22 cellular contexts compared by ENCODE assay signal in the genomic region with DNA sequence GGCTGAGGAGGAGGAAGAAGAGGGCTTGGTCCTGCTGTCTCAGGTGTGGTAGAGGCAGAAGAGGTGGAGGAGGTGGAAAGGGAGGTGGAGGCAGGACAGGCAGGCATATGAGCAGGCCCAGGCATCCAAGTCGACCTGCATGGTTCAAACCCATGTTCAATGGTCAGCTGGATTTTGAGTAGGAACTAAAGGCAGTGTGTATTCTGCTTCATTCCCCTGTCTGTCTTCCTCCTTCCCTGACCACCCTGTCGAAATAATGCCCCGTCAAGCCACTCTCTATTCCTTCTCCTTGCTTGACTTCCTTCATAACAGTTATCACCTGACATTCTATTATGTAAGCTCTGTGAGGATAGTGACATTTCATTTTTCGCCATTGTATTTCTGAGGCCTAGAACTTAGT. TPM values are rescaled to one million over a fixed set of nuclear protein-coding genes. Genes with fewer than 3 reads are reported as not detected.
DNase-seq lines count a peak whose midpoint lies in the region; ATAC-seq lines count a peak whose summit lies in the region.
"Had no signal": no experiment of that assay in that cellular context is flagged by ENCODE, and none has a peak within 500 bp of the region (broad histone marks: within the 10 kb centered on the region; RNA-seq: fewer than 3 reads in every experiment).

No MANE protein-coding gene starts in this region.

- H2AFZ ChIP-seq in trophoblast cell (ENCODE audit: insufficient read depth, low read length, poor library complexity) (no peak overlapping the region), mesenchymal stem cell (ENCODE audit: low read depth, low read length) (no peak overlapping the region)

- CTCF ChIA-PET in activated CD4-positive, alpha-beta T cell treated with anti-CD3 and anti-CD28 coated beads for 36 hours (lab: Charles Lee): interaction anchor here (1.3 kb wide), 1 partner anchor 24 kb away, joined by 3 read pairs; no protein-coding TSS in a partner anchor

- H3K79me2 ChIP-seq in trophoblast cell (ENCODE audit: control insufficient read depth, insufficient read depth, low read length, poor library complexity): peaks cover 5% of the 10 kb centered on the region

- no peak overlapping the region for H3K27ac ChIP-seq in trophoblast cell (ENCODE audit: low read depth, low read length)
- no peak overlapping the region for H3K27ac ChIP-seq in mesenchymal stem cell (ENCODE audit: low read length, poor library complexity, severe bottlenecking)
- H3K27ac ChIP-seq: ovary had no signal

- H4K91ac ChIP-seq in trophoblast cell (ENCODE audit: low read depth, low read length) (no peak overlapping the region), mesenchymal stem cell (ENCODE audit: low read length) (no peak overlapping the region)

- no peak for DNase-seq in activated CD4-positive, alpha-beta T cell treated with anti-CD3 and anti-CD28 coated beads for 36 hours
- no peak for DNase-seq in activated CD4-positive, alpha-beta T cell treated with anti-CD3 and anti-CD28 coated beads, Interleukin-2, amount 50 U/mL, for 4 hours
- DNase-seq in CD1c-positive myeloid dendritic cell (ENCODE audit: extremely low spot score) (peak; percentile 63), trophoblast cell (no peak), Right ventricle myocardium superior (no peak), iPS-NIHi7 (ENCODE audit: extremely low spot score) (no peak), mesenchymal stem cell (no peak)
- DNase-seq in effector memory CD8-positive, alpha-beta T cell: no peak
- DNase-seq: 8988T; activated CD4-positive, alpha-beta T cell treated with anti-CD3 and anti-CD28 coated beads, Interleukin-2, amount 10 ng/mL, durations not matched to agents 24 days and 14 days; BE2C; dorsolateral prefrontal cortex; foreskin melanocyte; GF-D8; NCI-H1436 treated with DMSO at 0.1 percent for 48 hours; NCI-H2171; NCI-H69; ovary; right cardiac atrium; stimulated activated naive B cell treated with anti-CD40 and anti-IgM and Interleukin-4, amounts not matched to agents 10 μg/mL and 1 μg/mL and 100 μg/mL, for 72 hours had no signal

- H3K9ac ChIP-seq in trophoblast cell (ENCODE audit: low read length) (no peak overlapping the region), mesenchymal stem cell (ENCODE audit: low read length) (no peak overlapping the region)

- H3K4me1 Mint-ChIP-seq in activated CD4-positive, alpha-beta T cell treated with anti-CD3 and anti-CD28 coated beads for 36 hours: peaks cover 36% of the 10 kb centered on the region
- peaks cover 32 to 49% of the 10 kb centered on the region in 2 donors for H3K4me1 Mint-ChIP-seq in effector memory CD8-positive, alpha-beta T cell (ENCODE audit: low read depth in 2 of 2)

- H3K23ac ChIP-seq in trophoblast cell (ENCODE audit: low read length) (peak overlapping the region; percentile 37), mesenchymal stem cell (ENCODE audit: low read length in 2 of 2) (no peak overlapping the region)

- H3K36me3 Mint-ChIP-seq in activated CD4-positive, alpha-beta T cell treated with anti-CD3 and anti-CD28 coated beads for 36 hours (ENCODE audit: low read depth): peaks cover 39% of the 10 kb centered on the region
- peaks cover 37% of the 10 kb centered on the region for H3K36me3 Mint-ChIP-seq in effector memory CD8-positive, alpha-beta T cell (ENCODE audit: insufficient read depth)

- H2BK12ac ChIP-seq in trophoblast cell (ENCODE audit: low read length): no peak overlapping the region
- H2BK12ac ChIP-seq in mesenchymal stem cell (ENCODE audit: low read length in 2 of 2): no peak overlapping the region

- H3K18ac ChIP-seq in trophoblast cell (ENCODE audit: low read length) (peak overlapping the region; percentile 82), mesenchymal stem cell (ENCODE audit: low read depth in 1 of 2, low read length in 2 of 2) (no peak overlapping the region)

- no peaks in the 10 kb centered on the region for H3K27me3 ChIP-seq in trophoblast cell (ENCODE audit: insufficient read depth, low read length)
- no peaks in the 10 kb centered on the region for H3K27me3 ChIP-seq in mesenchymal stem cell (ENCODE audit: control insufficient read depth in 1 of 2, insufficient read depth in 1 of 2, low read length in 2 of 2)
- H3K27me3 ChIP-seq: BE2C, dorsolateral prefrontal cortex, ovary had no signal

- intact Hi-C loops in activated CD4-positive, alpha-beta T cell treated with anti-CD3 and anti-CD28 coated beads for 36 hours (cut with DNase I, micrococcal nuclease): no loop called here
- intact Hi-C loops in Right ventricle myocardium superior (cut with DNase I): loop anchor here (10.0 kb wide), 1 partner anchor 126 kb away; a partner anchor contains a TSS

- peak overlapping the region; percentile 68 for H3K27ac Mint-ChIP-seq in activated CD4-positive, alpha-beta T cell treated with anti-CD3 and anti-CD28 coated beads for 36 hours
- peak overlapping the region; percentile 57 to 79 for H3K27ac Mint-ChIP-seq in effector memory CD8-positive, alpha-beta T cell
- H3K27ac Mint-ChIP-seq: activated CD4-positive, alpha-beta T cell treated with anti-CD3 and anti-CD28 coated beads, Interleukin-2, amount 10 ng/mL, durations not matched to agents 24 days and 14 days; type B pancreatic cell had no signal

- no peak overlapping the region for H3K4me3 Mint-ChIP-seq in activated CD4-positive, alpha-beta T cell treated with anti-CD3 and anti-CD28 coated beads for 36 hours
- H3K4me3 Mint-ChIP-seq in effector memory CD8-positive, alpha-beta T cell: no peak overlapping the region
- H3K4me3 Mint-ChIP-seq: activated CD4-positive, alpha-beta T cell treated with anti-CD3 and anti-CD28 coated beads, Interleukin-2, amount 10 ng/mL, durations not matched to agents 24 days and 14 days; type B pancreatic cell had no signal

- H3K79me1 ChIP-seq in trophoblast cell (ENCODE audit: low read length) (no peaks in the 10 kb centered on the region), mesenchymal stem cell (replicated peaks; ENCODE audit: low read length, poor library complexity, severe bottlenecking) (peaks cover 23% of the 10 kb centered on the region)

- no CpG with 5 or more reads among the region's 4 CpGs for WGBS in trophoblast cell (ENCODE audit: extremely low coverage, insufficient coverage, insufficient read length)
- WGBS in mesenchymal stem cell: 100% methylated on average over 4 of the region's 4 CpGs

- no peak overlapping the region for H2BK5ac ChIP-seq in trophoblast cell (ENCODE audit: low read depth, low read length, poor library complexity)
- H2BK5ac ChIP-seq in mesenchymal stem cell (ENCODE audit: low read depth, low read length, poor library complexity, severe bottlenecking): no peak overlapping the region

- H3K4me1 ChIP-seq in trophoblast cell (ENCODE audit: control insufficient read depth in 1 of 2, insufficient read depth in 2 of 2, low read length in 2 of 2) (peaks cover 5 to 9% of the 10 kb centered on the region in 2 experiments), mesenchymal stem cell (ENCODE audit: control insufficient read depth, insufficient read depth, low read depth, low read length) (peaks cover 5% of the 10 kb centered on the region)
- H3K4me1 ChIP-seq: BE2C, HAP-1 had no signal

- POLR2A ChIA-PET in activated CD4-positive, alpha-beta T cell treated with anti-CD3 and anti-CD28 coated beads for 36 hours (lab: Charles Lee): interaction anchor here (0.7 kb wide), 1 partner anchor 24 kb away, joined by 3 read pairs; no protein-coding TSS in a partner anchor

- no peak overlapping the region for H3K14ac ChIP-seq in trophoblast cell (ENCODE audit: low read length)
- H3K14ac ChIP-seq in mesenchymal stem cell (ENCODE audit: low read length in 2 of 2): no peak overlapping the region

- no peak for ATAC-seq in activated CD4-positive, alpha-beta T cell treated with anti-CD3 and anti-CD28 coated beads for 36 hours
- no peak for ATAC-seq in effector memory CD8-positive, alpha-beta T cell (replicated peaks)
- ATAC-seq in Right ventricle myocardium superior (ENCODE audit: poor library complexity): no peak
- ATAC-seq: right cardiac atrium; stimulated activated naive B cell treated with anti-CD40 and anti-IgM and Interleukin-4, amounts not matched to agents 10 μg/mL and 1 μg/mL and 100 μg/mL, for 72 hours had no signal

- H2AK5ac ChIP-seq in trophoblast cell (ENCODE audit: low read length): no peak overlapping the region
- H2AK5ac ChIP-seq in mesenchymal stem cell (ENCODE audit: low read length, severe bottlenecking): no peak overlapping the region

- H3K36me3 ChIP-seq in trophoblast cell (ENCODE audit: control insufficient read depth in 1 of 2, insufficient read depth in 2 of 2, low read length in 2 of 2) (peaks cover 4 to 8% of the 10 kb centered on the region in 2 experiments), mesenchymal stem cell (ENCODE audit: control insufficient read depth in 1 of 2, insufficient read depth in 2 of 2, low read depth in 1 of 2, low read length in 2 of 2) (peaks cover 15 to 35% of the 10 kb centered on the region in 2 experiments)
- H3K36me3 ChIP-seq: ovary had no signal

- H2BK15ac ChIP-seq in mesenchymal stem cell (ENCODE audit: low read depth, poor library complexity, severe bottlenecking): no peak overlapping the region

- no peaks in the 10 kb centered on the region for H3K27me3 Mint-ChIP-seq in activated CD4-positive, alpha-beta T cell treated with anti-CD3 and anti-CD28 coated beads for 36 hours
- H3K27me3 Mint-ChIP-seq in effector memory CD8-positive, alpha-beta T cell: no peaks in the 10 kb centered on the region
- H3K27me3 Mint-ChIP-seq: activated CD4-positive, alpha-beta T cell treated with anti-CD3 and anti-CD28 coated beads, Interleukin-2, amount 10 ng/mL, durations not matched to agents 24 days and 14 days; stimulated activated naive B cell treated with anti-CD40 and anti-IgM and Interleukin-4, amounts not matched to agents 10 μg/mL and 1 μg/mL and 100 μg/mL, for 72 hours; type B pancreatic cell had no signal

- H3K4ac ChIP-seq in trophoblast cell (ENCODE audit: low read depth, low read length) (peak overlapping the region; percentile 49), mesenchymal stem cell (ENCODE audit: low read depth in 1 of 2, low read length in 2 of 2) (no peak overlapping the region)

- no peak overlapping the region for H4K12ac ChIP-seq in trophoblast cell (ENCODE audit: low read depth, low read length)

- peak overlapping the region; percentile 13 for H3K4me3 ChIP-seq in trophoblast cell (ENCODE audit: low read depth, low read length)
- no peak overlapping the region for H3K4me3 ChIP-seq in mesenchymal stem cell (ENCODE audit: insufficient read depth in 1 of 2, low read depth in 1 of 2, low read length in 2 of 2)
- H3K4me3 ChIP-seq: dorsolateral prefrontal cortex, HAP-1, ovary had no signal

- no peaks in the 10 kb centered on the region for H3K9me3 Mint-ChIP-seq in activated CD4-positive, alpha-beta T cell treated with anti-CD3 and anti-CD28 coated beads for 36 hours (ENCODE audit: low read depth)
- no peaks in the 10 kb centered on the region for H3K9me3 Mint-ChIP-seq in effector memory CD8-positive, alpha-beta T cell
- H3K9me3 Mint-ChIP-seq: activated CD4-positive, alpha-beta T cell treated with anti-CD3 and anti-CD28 coated beads, Interleukin-2, amount 10 ng/mL, durations not matched to agents 24 days and 14 days; stimulated activated naive B cell treated with anti-CD40 and anti-IgM and Interleukin-4, amounts not matched to agents 10 μg/mL and 1 μg/mL and 100 μg/mL, for 72 hours; type B pancreatic cell had no signal

- H3K9me3 ChIP-seq in trophoblast cell (ENCODE audit: insufficient read depth, low read depth, low read length) (no peaks in the 10 kb centered on the region), mesenchymal stem cell (ENCODE audit: control insufficient read depth, low read length) (no peaks in the 10 kb centered on the region)
- H3K9me3 ChIP-seq: BE2C, HAP-1, ovary had no signal

- H4K8ac ChIP-seq in trophoblast cell (ENCODE audit: low read depth, low read length) (no peak overlapping the region), mesenchymal stem cell (ENCODE audit: low read length) (no peak overlapping the region)

- H3K4me2 ChIP-seq in trophoblast cell (ENCODE audit: low read length) (no peak overlapping the region), mesenchymal stem cell (ENCODE audit: low read length, poor library complexity, severe bottlenecking) (no peak overlapping the region)

- H2BK120ac ChIP-seq in trophoblast cell (ENCODE audit: insufficient read depth, low read length, poor library complexity) (no peak overlapping the region), mesenchymal stem cell (ENCODE audit: low read depth, low read length) (no peak overlapping the region)

RNA-seq across cellular contexts. Expression of a gene that starts 34.8 kb away (rescaled TPM):
- total RNA-seq in activated CD4-positive, alpha-beta T cell treated with anti-CD3 and anti-CD28 coated beads for 36 hours: 100 to 1,000 TPM; 102 to 109 TPM
- 246 and 249 TPM in 2 replicates for polyA plus RNA-seq in trophoblast cell (2013)
- total RNA-seq in Right ventricle myocardium superior: 187 TPM
- 462 TPM for polyA plus RNA-seq in mesenchymal stem cell (2013, experiment 1 of 2)
- 468 TPM for polyA plus RNA-seq in mesenchymal stem cell (2013, experiment 2 of 2)

RNA-seq across cellular contexts. Expression of a gene that starts 37.8 kb away (rescaled TPM):
- total RNA-seq in activated CD4-positive, alpha-beta T cell treated with anti-CD3 and anti-CD28 coated beads for 36 hours: 10 to 100 TPM; 10.2 to 11.3 TPM
- 6.1 and 6.2 TPM in 2 replicates for polyA plus RNA-seq in trophoblast cell (2013)
- total RNA-seq in Right ventricle myocardium superior: 23.9 TPM
- polyA plus RNA-seq in mesenchymal stem cell (2013, experiment 1 of 2): 10.4 TPM
- 9.7 TPM for polyA plus RNA-seq in mesenchymal stem cell (2013, experiment 2 of 2)

RNA-seq across cellular contexts. Expression of a gene that starts 59.1 kb away (rescaled TPM):
- total RNA-seq in activated CD4-positive, alpha-beta T cell treated with anti-CD3 and anti-CD28 coated beads for 36 hours: 10 to 100 TPM; 62.8 to 72.6 TPM
- 61.9 and 63.3 TPM in 2 replicates for polyA plus RNA-seq in trophoblast cell (2013)
- total RNA-seq in Right ventricle myocardium superior: 22.8 TPM
- 77.2 TPM for polyA plus RNA-seq in mesenchymal stem cell (2013, experiment 1 of 2)
- 75.2 TPM for polyA plus RNA-seq in mesenchymal stem cell (2013, experiment 2 of 2)
